ENCODE assay signal across 18 cellular contexts in the genomic region with DNA sequence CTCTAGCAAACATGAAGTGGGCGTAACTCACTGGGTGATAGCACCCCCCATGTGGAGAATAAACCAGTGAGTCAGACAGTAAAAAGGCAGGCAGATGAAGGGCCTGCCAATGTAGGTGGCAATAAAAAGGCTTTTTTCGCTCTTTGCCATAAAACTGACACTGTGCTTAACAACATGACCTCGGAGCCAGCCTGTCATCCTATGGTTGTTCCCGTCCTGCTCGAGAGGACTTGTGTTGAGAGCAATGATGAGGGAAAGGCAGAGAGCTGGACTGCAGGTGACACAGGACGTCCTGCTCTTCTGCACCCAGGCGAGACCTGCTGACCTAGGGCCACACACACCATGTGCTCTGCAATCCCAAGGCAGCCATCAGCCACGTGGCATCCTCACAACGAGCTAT.
"Had no signal": no experiment of that assay in that cellular context is flagged by ENCODE, and none has a peak within 500 bp of the region (broad histone marks: within the 10 kb centered on the region; RNA-seq: fewer than 3 reads in every experiment).

No MANE protein-coding gene starts in this region.

- H3K36me3 ChIP-seq: esophagus squamous epithelium, gastroesophageal sphincter, tibial artery had no signal

- ATAC-seq: effector memory CD8-positive, alpha-beta T cell; gastroesophageal sphincter; left cardiac atrium; psoas muscle; stimulated activated naive CD8-positive, alpha-beta T cell treated with anti-CD3 and anti-CD28 coated beads, Interleukin-15, Interleukin-2, amounts not matched to agents 100 U/mL and 50 U/mL, for 24 hours had no signal

- H3K4me2 ChIP-seq: smooth muscle cell had no signal

- H3K36me3 Mint-ChIP-seq: naive B cell had no signal

- H3K4me3 ChIP-seq: esophagus squamous epithelium, gastroesophageal sphincter, psoas muscle, smooth muscle cell, tibial artery had no signal

- H3K4me3 Mint-ChIP-seq: central memory CD8-positive, alpha-beta T cell; dendritic cell treated with granulocyte-macrophage colony-stimulating factor and Interleukin-4, amounts not matched to agents 40 ng/mL and 50 ng/mL, for 4 days; effector memory CD8-positive, alpha-beta T cell; naive B cell; nephron had no signal

- H3K4me1 ChIP-seq: esophagus squamous epithelium, gastroesophageal sphincter, psoas muscle had no signal

- H3K27me3 ChIP-seq: esophagus squamous epithelium, tibial artery had no signal

- H3K27ac ChIP-seq: esophagus squamous epithelium, gastroesophageal sphincter, psoas muscle, tibial artery had no signal

- H3K27ac Mint-ChIP-seq: dendritic cell treated with granulocyte-macrophage colony-stimulating factor and Interleukin-4, amounts not matched to agents 40 ng/mL and 50 ng/mL, for 4 days; effector memory CD8-positive, alpha-beta T cell; naive B cell; nephron had no signal

- H3K27me3 Mint-ChIP-seq: central memory CD8-positive, alpha-beta T cell; dendritic cell treated with granulocyte-macrophage colony-stimulating factor and Interleukin-4, amounts not matched to agents 40 ng/mL and 50 ng/mL, for 4 days; effector memory CD8-positive, alpha-beta T cell had no signal

- H3K9me3 ChIP-seq: esophagus squamous epithelium, psoas muscle, tibial artery had no signal

- DNase-seq: effector memory CD8-positive, alpha-beta T cell; esophagus squamous epithelium; foreskin fibroblast; glutamatergic neuron; kidney; left cardiac atrium; mesendoderm; naive B cell; psoas muscle; retina; stimulated activated CD4-positive, alpha-beta T cell treated with anti-CD3 and anti-CD28 coated beads, Interleukin-2, amount 100 ng/mL, for 48 hours; stimulated activated naive CD8-positive, alpha-beta T cell treated with anti-CD3 and anti-CD28 coated beads, Interleukin-15, Interleukin-2, amounts not matched to agents 100 U/mL and 50 U/mL, for 24 hours; tibial artery had no signal

- H3K4me1 Mint-ChIP-seq: central memory CD8-positive, alpha-beta T cell; naive B cell; nephron had no signal

- H3K9me3 Mint-ChIP-seq: dendritic cell treated with granulocyte-macrophage colony-stimulating factor and Interleukin-4, amounts not matched to agents 40 ng/mL and 50 ng/mL, for 4 days; nephron had no signal
